Comparison of ENCODE assay signal across 1 cellular context in the genomic region with DNA sequence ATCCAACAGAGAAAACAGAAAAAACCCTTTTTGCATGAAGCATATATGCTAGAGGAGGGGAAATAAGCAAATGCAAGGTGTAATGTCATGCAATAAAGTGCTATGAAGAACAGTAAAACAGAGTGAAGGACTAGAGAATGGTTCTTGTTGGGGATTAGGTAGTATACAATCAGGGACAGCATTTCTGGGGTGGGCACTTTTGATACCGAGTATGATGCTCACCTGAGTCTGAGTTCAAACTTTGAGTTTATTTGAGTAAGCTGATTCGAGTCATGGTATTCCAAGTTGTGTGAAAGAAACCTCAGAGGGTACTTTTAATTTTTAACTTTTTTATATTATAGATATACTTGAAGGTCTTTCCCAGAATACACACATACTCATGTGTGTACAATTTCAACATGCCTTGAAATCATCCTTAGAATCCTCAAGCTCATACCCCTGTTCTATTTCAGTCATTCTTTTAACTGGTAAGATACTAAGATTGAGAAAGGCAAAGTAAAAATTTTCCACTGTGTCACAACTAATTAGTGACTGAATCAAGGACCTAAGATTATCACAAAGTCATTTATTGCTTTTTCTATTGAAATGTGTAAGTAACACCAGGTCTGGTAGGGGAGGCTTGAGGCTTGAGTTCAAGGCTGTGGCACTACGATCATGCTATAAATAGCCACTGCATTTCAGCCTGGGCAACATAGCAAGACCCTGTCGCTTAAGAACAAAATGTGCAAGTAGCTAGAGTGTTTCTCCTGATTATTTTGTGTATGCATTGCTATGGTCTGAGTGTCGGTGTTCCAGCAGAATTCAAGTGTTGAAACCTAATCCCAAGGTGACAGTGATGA.
TF ChIP-seq lines count a peak whose summit lies in the region.

No MANE protein-coding gene starts in this region.

TF ChIP-seq in WTC11, 78 proteins besides CTCF, POLR2A, EP300 and RAD21 (continued from another document):
- TF ChIP-seq ZNF121 (CRISPR knock-in tag; IDR thresholded peaks at IDR 0.05) (peak; percentile 89), SP1 (CRISPR knock-in tag; conservative IDR thresholded peaks at IDR 0.05) (no peak)
